ENCODE assay signal across 18 cellular contexts in the genomic region with DNA sequence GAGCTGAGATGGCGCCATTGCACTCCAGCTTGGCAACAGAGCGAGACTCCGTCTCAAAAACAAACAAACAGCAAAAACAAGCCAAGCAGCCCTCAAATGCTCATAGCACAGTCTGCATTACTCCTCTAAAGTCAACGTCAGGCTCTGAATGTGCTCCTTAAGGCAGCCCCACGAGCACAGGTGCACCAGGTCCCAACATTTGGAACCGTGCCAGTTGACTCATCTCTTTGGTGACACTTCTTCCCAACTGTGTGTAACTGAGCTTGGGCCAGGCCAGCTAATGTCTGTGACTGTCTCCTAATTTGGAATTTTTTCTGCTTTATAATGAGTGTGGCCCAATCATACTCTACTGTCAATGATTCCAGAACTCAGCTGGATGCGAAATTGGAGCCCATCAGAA.
DNase-seq lines count a peak whose midpoint lies in the region; ATAC-seq, FAIRE-seq and TF ChIP-seq lines count a peak whose summit lies in the region.
"Had no signal": no experiment of that assay in that cellular context is flagged by ENCODE, and none has a peak within 500 bp of the region (broad histone marks: within the 10 kb centered on the region; RNA-seq: fewer than 3 reads in every experiment).

No MANE protein-coding gene starts in this region.

- H2AFZ ChIP-seq in HCT116 (ENCODE audit: low read depth, low read length, poor library complexity, severe bottlenecking) (no peak overlapping the region), H1 (ENCODE audit: low read length) (no peak overlapping the region)

- FAIRE-seq in H1 (lab: Jason Lieb, UNC): no peak
- FAIRE-seq: GM18507 had no signal

- no peaks in the 10 kb centered on the region for H4K20me1 ChIP-seq in HCT116 (ENCODE audit: insufficient read depth)
- no peaks in the 10 kb centered on the region for H4K20me1 ChIP-seq in H1 (replicated peaks in 1 of 2; ENCODE audit: control insufficient read depth in 1 of 2, insufficient read depth in 2 of 2, low read length in 2 of 2)

- H3K9me3 ChIP-seq in HCT116 (ENCODE audit: control insufficient read depth in 1 of 2, insufficient read depth in 1 of 2, low read depth in 1 of 2, low read length in 2 of 2): no peaks in the 10 kb centered on the region
- no peaks in the 10 kb centered on the region for H3K9me3 ChIP-seq in H1 (ENCODE audit: insufficient read depth in 2 of 2, low read depth in 1 of 2, low read length in 1 of 2)
- H3K9me3 ChIP-seq in CD4-positive, alpha-beta memory T cell (ENCODE audit: control insufficient read depth in 1 of 2, low read length in 2 of 2): no peaks in the 10 kb centered on the region

- WGBS in H1 (ENCODE audit: extremely low coverage in 1 of 2, insufficient coverage in 1 of 2, insufficient read length in 1 of 2, insufficient replicate concordance in 2 of 2, low coverage in 1 of 2, low lambda C conversion rate in 2 of 2, missing lambda C conversion rate in 1 of 2), 2 experiments: 95% methylated on average over 7 of the region's 7 CpGs; no CpG with 5 or more reads in 1 of the 2 experiments

- H3K23me2 ChIP-seq in H1 (ENCODE audit: low read depth, low read length): no peaks in the 10 kb centered on the region

- no peaks in the 10 kb centered on the region for H3K27me3 Mint-ChIP-seq in CD4-positive, alpha-beta memory T cell
- H3K27me3 Mint-ChIP-seq: activated naive CD8-positive, alpha-beta T cell treated with anti-CD3 and anti-CD28 coated beads, Interleukin-2, amount 10 ng/mL, durations not matched to agents 7 days and 5 days; T-helper 17 cell had no signal

- no peak for ATAC-seq in HCT116
- ATAC-seq: T-helper 17 cell had no signal

- no peak overlapping the region for H3K56ac ChIP-seq in H1 (replicated peaks; ENCODE audit: insufficient read length, low read depth, low read length)

- H3K4me2 ChIP-seq in HCT116 (ENCODE audit: low read length) (0 out of 2 replicates have a peak overlapping the region, but pooled peaks have one; percentile 1), H1 (ENCODE audit: insufficient read depth in 1 of 2, low read depth in 2 of 2, low read length in 2 of 2) (no peak overlapping the region)

- H2AK5ac ChIP-seq in H1 (ENCODE audit: low read depth, low read length): peak overlapping the region; percentile 56; the same call in 1 of the 2 replicates

- H2BK120ac ChIP-seq in H1 (replicated peaks; ENCODE audit: low read depth, low read length): no peak overlapping the region

- H3K9me3 Mint-ChIP-seq in CD4-positive, alpha-beta memory T cell: no peaks in the 10 kb centered on the region
- H3K9me3 Mint-ChIP-seq: activated naive CD8-positive, alpha-beta T cell treated with anti-CD3 and anti-CD28 coated beads, Interleukin-2, amount 10 ng/mL, durations not matched to agents 7 days and 5 days; CD8-positive, alpha-beta memory T cell; endodermal cell; nephron had no signal

- H3K4me3 ChIP-seq in HCT116 (replicated peaks in 1 of 2; ENCODE audit: low read depth in 1 of 2, low read length in 2 of 2): no peak overlapping the region
- no peak overlapping the region for H3K4me3 ChIP-seq in H1 (ENCODE audit: extremely low read depth in 1 of 4, insufficient read depth in 2 of 4, low read depth in 3 of 4, low read length in 4 of 4)
- H3K4me3 ChIP-seq in CD4-positive, alpha-beta memory T cell (ENCODE audit: low read length in 2 of 2): no peak overlapping the region

- H3K79me2 ChIP-seq in HCT116 (ENCODE audit: insufficient read depth, low read length): no peaks in the 10 kb centered on the region
- no peaks in the 10 kb centered on the region for H3K79me2 ChIP-seq in H1 (ENCODE audit: control insufficient read depth in 1 of 2, insufficient read depth in 2 of 2, low read length in 2 of 2)

- no peaks in the 10 kb centered on the region for H3K36me3 ChIP-seq in HCT116 (ENCODE audit: control insufficient read depth in 1 of 2, insufficient read depth in 2 of 2, low read length in 2 of 2)
- 0 out of 8 replicates have a peak, but pooled peaks cover 0 to 3% (median 0%) of the 10 kb centered on the region in 4 experiments for H3K36me3 ChIP-seq in H1 (ENCODE audit: control insufficient read depth in 2 of 4, insufficient read depth in 4 of 4, low read length in 3 of 4)
- H3K36me3 ChIP-seq in CD4-positive, alpha-beta memory T cell (ENCODE audit: insufficient read depth, low read length): peaks cover 40% of the 10 kb centered on the region

- H3K4me1 ChIP-seq in HCT116 (ENCODE audit: control insufficient read depth in 1 of 2, insufficient read depth in 2 of 2, low read length in 2 of 2): peaks cover 21 to 31% of the 10 kb centered on the region in 2 experiments
- H3K4me1 ChIP-seq in H1 (replicated peaks in 1 of 4; ENCODE audit: control insufficient read depth in 3 of 4, insufficient read depth in 4 of 4, low read length in 3 of 4): peaks cover 23 to 48% (median 32%) of the 10 kb centered on the region in 4 experiments
- no peaks in the 10 kb centered on the region for H3K4me1 ChIP-seq in CD4-positive, alpha-beta memory T cell (ENCODE audit: insufficient read depth, low read length)

- no peaks in the 10 kb centered on the region for H3K9me2 ChIP-seq in HCT116 (ENCODE audit: insufficient read depth)

- peak; percentile 31 for DNase-seq in DMS 273 (lab: John Stamatoyannopoulos, UW; ENCODE audit: unreplicated experiment)
- DNase-seq in DMS 273 treated with DMSO at 0.1 percent for 48 hours (lab: John Stamatoyannopoulos, UW): no peak
- peak; percentile 24 for DNase-seq in HCT116 (ENCODE audit: low read depth, low spot score)
- peak; percentile 77 for DNase-seq in NCI-H345 treated with DMSO at 0.1 percent for 48 hours (lab: John Stamatoyannopoulos, UW; ENCODE audit: unreplicated experiment)
- no peak for DNase-seq in H1 (ENCODE audit: low read depth in 1 of 2, low spot score in 2 of 2)
- DNase-seq in CD4-positive, alpha-beta memory T cell: no peak
- DNase-seq in activated CD4-positive, CD25-positive, alpha-beta regulatory T cell (lab: John Stamatoyannopoulos, UW): no peak
- no peak for DNase-seq in medulla oblongata (ENCODE audit: extremely low spot score)
- DNase-seq: 8988T; activated CD4-positive, alpha-beta T cell treated with anti-CD3 and anti-CD28 coated beads for 1 hour; activated naive CD8-positive, alpha-beta T cell treated with anti-CD3 and anti-CD28 coated beads, Interleukin-2, amount 10 ng/mL, durations not matched to agents 7 days and 5 days; CD8-positive, alpha-beta memory T cell; endodermal cell; NCI-H524; T-helper 17 cell had no signal

- POLR2A ChIA-PET in HCT116 (lab: Charles Lee): no interaction called here
- POLR2A ChIA-PET in H1 (lab: Charles Lee; ENCODE audit: partially characterized antibody): interaction anchor here (4.6 kb wide), 1 partner anchor 9 kb away, joined by 23 read pairs; no protein-coding TSS in a partner anchor
- POLR2A ChIA-PET in CD4-positive, alpha-beta memory T cell (lab: Charles Lee; ENCODE audit: partially characterized antibody): no interaction called here

- H3K27ac ChIP-seq in HCT116 (ENCODE audit: low read depth, low read length) (no peak overlapping the region), H1 (ENCODE audit: low read depth, low read length) (no peak overlapping the region)
- no peak overlapping the region for H3K27ac ChIP-seq in CD4-positive, alpha-beta memory T cell (ENCODE audit: low read depth, low read length)
- H3K27ac ChIP-seq: HL-60 had no signal

- BruUV-seq in HCT116 (replicated peaks; lab: Mats Ljungman, UMichigan): no TSS peak

- no peak overlapping the region for H3K14ac ChIP-seq in H1 (ENCODE audit: insufficient read length)

- no peak overlapping the region for H2BK15ac ChIP-seq in H1 (ENCODE audit: low read length)

- no peak overlapping the region for H2BK12ac ChIP-seq in H1 (ENCODE audit: low read depth, low read length)

- H3K9ac ChIP-seq in HCT116 (ENCODE audit: low read length) (no peak overlapping the region), H1 (replicated peaks in 1 of 4; ENCODE audit: extremely low read depth in 1 of 4, low read depth in 3 of 4, low read length in 3 of 4) (no peak overlapping the region)

- H4K8ac ChIP-seq in H1 (ENCODE audit: extremely low read depth, insufficient read depth, low read length): no peak overlapping the region

- no peak for TF ChIP-seq EP300 in H1 (IDR thresholded peaks at IDR 0.05; ENCODE audit: borderline replicate concordance in 1 of 2, low read depth in 2 of 2, low read length in 2 of 2)

- H3K27me3 ChIP-seq in HCT116 (ENCODE audit: insufficient read depth, low read length): no peaks in the 10 kb centered on the region
- H3K27me3 ChIP-seq in H1 (replicated peaks in 1 of 4; ENCODE audit: control insufficient read depth in 3 of 4, extremely low read depth in 1 of 4, insufficient read depth in 3 of 4, low read length in 3 of 4): no peaks in the 10 kb centered on the region; a peak in 1 of 7 replicates
- H3K27me3 ChIP-seq in CD4-positive, alpha-beta memory T cell (ENCODE audit: insufficient read depth, low read length): no peaks in the 10 kb centered on the region

- no peak for TF ChIP-seq POLR2A in HCT116 (IDR thresholded peaks at IDR 0.05; ENCODE audit: borderline replicate concordance, extremely low read depth, insufficient read depth, insufficient read length)
- no peak for TF ChIP-seq POLR2A in H1 (IDR thresholded peaks at IDR 0.05; ENCODE audit: control extremely low read depth in 1 of 2, low read depth in 2 of 2, low read length in 2 of 2)

- no peak overlapping the region for H4K91ac ChIP-seq in H1 (replicated peaks; ENCODE audit: insufficient read length, low read length)

- H2BK5ac ChIP-seq in H1 (ENCODE audit: low read depth, low read length): no peak overlapping the region

- H3K79me1 ChIP-seq in H1 (ENCODE audit: low read depth, low read length): no peaks in the 10 kb centered on the region

- TF ChIP-seq CTCF in HCT116 (IDR thresholded peaks at IDR 0.05 in 2 of 3, conservative IDR thresholded peaks at IDR 0.05 in 1 of 3; ENCODE audit: borderline replicate concordance in 1 of 3, insufficient read depth in 1 of 3, low read depth in 2 of 3, low read length in 2 of 3): no peak
- TF ChIP-seq CTCF in H1 (IDR thresholded peaks at IDR 0.05; ENCODE audit: control extremely low read depth in 1 of 3, insufficient read depth in 1 of 3, low read depth in 1 of 3, low read length in 3 of 3): no peak

- H3K36me3 Mint-ChIP-seq in CD4-positive, alpha-beta memory T cell: peaks cover 33 to 66% of the 10 kb centered on the region in 2 donors
- H3K36me3 Mint-ChIP-seq: activated naive CD8-positive, alpha-beta T cell treated with anti-CD3 and anti-CD28 coated beads, Interleukin-2, amount 10 ng/mL, durations not matched to agents 7 days and 5 days had no signal

- CTCF ChIA-PET in HCT116 (lab: Charles Lee) (interaction anchor here (1.0 to 3.0 kb wide), 2 partner anchors 9 to 382 kb away, joined by 3 to 13 read pairs; no protein-coding TSS in a partner anchor), H1 (lab: Charles Lee; ENCODE audit: partially characterized antibody) (interaction anchor here (0.7 to 11.8 kb wide), 10 partner anchors 9 to 394 kb away, joined by 3 to 158 read pairs (median 4); no protein-coding TSS in a partner anchor)
- CTCF ChIA-PET in CD4-positive, alpha-beta memory T cell (lab: Charles Lee; ENCODE audit: partially characterized antibody): interaction anchor here (0.7 to 4.5 kb wide), 4 partner anchors 10 to 409 kb away, joined by 3 to 22 read pairs (median 5); no protein-coding TSS in a partner anchor

- H3K23ac ChIP-seq in H1 (ENCODE audit: insufficient read length): no peak overlapping the region

- H3K18ac ChIP-seq in H1 (ENCODE audit: extremely low read depth, low read length): peak overlapping the region; percentile 21; the same call in 1 of the 2 replicates

- no peak overlapping the region for H3K27ac Mint-ChIP-seq in CD4-positive, alpha-beta memory T cell
- H3K27ac Mint-ChIP-seq: activated naive CD8-positive, alpha-beta T cell treated with anti-CD3 and anti-CD28 coated beads, Interleukin-2, amount 10 ng/mL, durations not matched to agents 7 days and 5 days; nephron; T-helper 17 cell had no signal

- H3K4me1 Mint-ChIP-seq in CD4-positive, alpha-beta memory T cell: peaks cover 4 to 17% (median 9%) of the 10 kb centered on the region in 4 donors

- intact Hi-C loops in HCT116 (cut with micrococcal nuclease): no loop called here
- intact Hi-C loops in CD4-positive, alpha-beta memory T cell (cut with micrococcal nuclease): no loop called here

- H2BK20ac ChIP-seq in H1 (ENCODE audit: low read length): no peak overlapping the region

- no peak overlapping the region for H3K4me3 Mint-ChIP-seq in CD4-positive, alpha-beta memory T cell
- H3K4me3 Mint-ChIP-seq: activated naive CD8-positive, alpha-beta T cell treated with anti-CD3 and anti-CD28 coated beads, Interleukin-2, amount 10 ng/mL, durations not matched to agents 7 days and 5 days; CD8-positive, alpha-beta memory T cell; endodermal cell; nephron; T-helper 17 cell had no signal

- RAD21 ChIA-PET in HCT116 (lab: Charles Lee; ENCODE audit: low non-redundant PET in 1 of 2, low total read pairs in 2 of 2, uncharacterized antibody in 2 of 2, unreplicated experiment in 2 of 2): no interaction called here

- H3K4ac ChIP-seq in H1 (replicated peaks; ENCODE audit: insufficient read length, low read depth, low read length): no peak overlapping the region

- H4K5ac ChIP-seq in H1 (ENCODE audit: insufficient read length, low read depth, low read length): no peak overlapping the region

- TF ChIP-seq RAD21 in HCT116 (IDR thresholded peaks at IDR 0.05; ENCODE audit: low read depth) (no peak), H1 (IDR thresholded peaks at IDR 0.05 in 1 of 2, conservative IDR thresholded peaks at IDR 0.05 in 1 of 2; ENCODE audit: low read depth in 2 of 2, low read length in 2 of 2) (no peak)

Comparison
In these comparisons a context has a peak if more than half of its experiments do, and no peak if none do; other contexts are left out.
1. DNase-seq: peak in DMS 273 (single experiment), HCT116 (single experiment) and NCI-H345 treated with DMSO at 0.1 percent for 48 hours (single experiment); none in DMS 273 treated with DMSO at 0.1 percent for 48 hours (single experiment), H1 (0 of 2), CD4-positive, alpha-beta memory T cell (0 of 5), activated CD4-positive, CD25-positive, alpha-beta regulatory T cell (0 of 4) and medulla oblongata (single experiment).